1 cellular context compared by ENCODE assay signal in genomic region chr5:123511648-123512605, GRCh38.
TF ChIP-seq lines count a peak whose summit lies in the region.

CSNK1G3 (plus strand) TSS chr5:123512177; CDS start chr5:123545664, 33,487 bp downstream.

TF ChIP-seq in K562, 482 proteins besides CTCF, POLR2A, EP300 and RAD21 (continued from another document and continues in another):
- no peak; a peak in 1 of 4 replicates for TF ChIP-seq SRF (CRISPR knock-in tag; IDR thresholded peaks at IDR 0.05)
- no peak for TF ChIP-seq NCOA4 (IDR thresholded peaks at IDR 0.05; ENCODE audit: partially characterized antibody)
- no peak for TF ChIP-seq GTF3C2 (IDR thresholded peaks at IDR 0.05; ENCODE audit: borderline replicate concordance, extremely low read depth, insufficient read length)
- no peak for TF ChIP-seq HDAC8 (tag; IDR thresholded peaks at IDR 0.05)
- no peak for TF ChIP-seq ZNF449 (CRISPR knock-in tag; IDR thresholded peaks at IDR 0.05)
- no peak for TF ChIP-seq ARID1B (IDR thresholded peaks at IDR 0.05)
- TF ChIP-seq JUN (IDR thresholded peaks at IDR 0.05; ENCODE audit: borderline replicate concordance, low read depth, low read length), result no peak
- no peak for TF ChIP-seq JUN (CRISPR knock-in tag; IDR thresholded peaks at IDR 0.05; ENCODE audit: borderline replicate concordance)
- no peak for TF ChIP-seq RFX7 (CRISPR knock-in tag; IDR thresholded peaks at IDR 0.05)
- TF ChIP-seq GABPA (tag; conservative IDR thresholded peaks at IDR 0.05; ENCODE audit: low read depth), result peak; percentile 95
- TF ChIP-seq MBD2 (IDR thresholded peaks at IDR 0.05; ENCODE audit: borderline replicate concordance, low read depth), result peak; percentile 75; the same call in 1 of the 2 replicates
- TF ChIP-seq POLR2AphosphoS2 (IDR thresholded peaks at IDR 0.05; ENCODE audit: low read length), result peak; percentile 50; the same call in 1 of the 2 replicates
- TF ChIP-seq NR0B1 (IDR thresholded peaks at IDR 0.05; ENCODE audit: partially characterized antibody), result no peak
- no peak for TF ChIP-seq HIVEP1 (CRISPR knock-in tag; IDR thresholded peaks at IDR 0.05)
- peak; percentile 36; the same call in 1 of the 2 replicates for TF ChIP-seq FOXP1 (CRISPR knock-in tag; IDR thresholded peaks at IDR 0.05)
- TF ChIP-seq PKNOX1 (IDR thresholded peaks at IDR 0.05), result 0 out of 2 replicates have a peak, but pooled peaks have one; percentile 21
- TF ChIP-seq ELK1 (CRISPR knock-in tag; IDR thresholded peaks at IDR 0.05), result no peak
- no peak for TF ChIP-seq SMC3 (conservative IDR thresholded peaks at IDR 0.05; ENCODE audit: insufficient read depth, low read depth, low read length)
- no peak for TF ChIP-seq ZNF639 (CRISPR knock-in tag; conservative IDR thresholded peaks at IDR 0.05 in 1 of 2, IDR thresholded peaks at IDR 0.05 in 1 of 2)
- no peak for TF ChIP-seq ZNF740 (CRISPR knock-in tag; IDR thresholded peaks at IDR 0.05)
- TF ChIP-seq ZNF740 (tag; IDR thresholded peaks at IDR 0.05), result no peak
- TF ChIP-seq ZEB2 (IDR thresholded peaks at IDR 0.05), result no peak
- TF ChIP-seq NR4A1 (CRISPR knock-in tag; IDR thresholded peaks at IDR 0.05), result no peak
- no peak for TF ChIP-seq NR4A1 (tag; IDR thresholded peaks at IDR 0.05)
- TF ChIP-seq SNRNP70 (optimal IDR thresholded peaks at IDR 0.05; ENCODE audit: low read depth, low read length), result no peak
- no peak for TF ChIP-seq SMAD2 (IDR thresholded peaks at IDR 0.05; ENCODE audit: low read depth, low read length)
- TF ChIP-seq ELK3 (CRISPR knock-in tag; IDR thresholded peaks at IDR 0.05), result no peak
- TF ChIP-seq NEUROD1 (IDR thresholded peaks at IDR 0.05; ENCODE audit: borderline replicate concordance, low read depth, low read length, partially characterized antibody), result no peak
- peak; percentile 44; the same call in 1 of the 2 replicates for TF ChIP-seq JUND (IDR thresholded peaks at IDR 0.05; ENCODE audit: borderline replicate concordance, low read depth, low read length)
- TF ChIP-seq JUND (tag; IDR thresholded peaks at IDR 0.05; ENCODE audit: borderline replicate concordance, low read depth, low read length), result peak; percentile 16; the same call in 1 of the 3 replicates
- TF ChIP-seq HOXB6 (CRISPR knock-in tag; IDR thresholded peaks at IDR 0.05; ENCODE audit: borderline replicate concordance), result no peak
- TF ChIP-seq ZNF280A (IDR thresholded peaks at IDR 0.05; ENCODE audit: low read depth, partially characterized antibody), result no peak
- peak; percentile 92 for TF ChIP-seq POLR2B (IDR thresholded peaks at IDR 0.05; ENCODE audit: low read depth, partially characterized antibody)
- TF ChIP-seq MCM2 (IDR thresholded peaks at IDR 0.05; ENCODE audit: low read depth), result no peak
- TF ChIP-seq ZNF445 (CRISPR knock-in tag; IDR thresholded peaks at IDR 0.05; ENCODE audit: low read depth), result no peak
- no peak for TF ChIP-seq STAT6 (CRISPR knock-in tag; IDR thresholded peaks at IDR 0.05)
- TF ChIP-seq ATF1 (CRISPR knock-in tag; IDR thresholded peaks at IDR 0.05), result no peak
- peak; percentile 79 for TF ChIP-seq ATF1 (tag; IDR thresholded peaks at IDR 0.05)
- TF ChIP-seq TAF9B (IDR thresholded peaks at IDR 0.05; ENCODE audit: partially characterized antibody), result peak; percentile 96
- TF ChIP-seq SAFB2 (IDR thresholded peaks at IDR 0.05; ENCODE audit: borderline replicate concordance, low read depth, low read length, severe bottlenecking), result no peak
- no peak for TF ChIP-seq ARID2 (IDR thresholded peaks at IDR 0.05)
- TF ChIP-seq YY1 (IDR thresholded peaks at IDR 0.05; ENCODE audit: borderline replicate concordance in 1 of 3, control insufficient read depth in 1 of 3, extremely low read depth in 1 of 3, insufficient read depth in 3 of 3, insufficient read length in 1 of 3, insufficient replicate concordance in 2 of 3, low read depth in 1 of 3, low read length in 2 of 3), result peak in 1 of 3 experiments; percentile 31
- TF ChIP-seq NFE2 (IDR thresholded peaks at IDR 0.05; ENCODE audit: low read depth), result no peak
- peak; percentile 84 for TF ChIP-seq GABPB1 (CRISPR knock-in tag; IDR thresholded peaks at IDR 0.05)
- TF ChIP-seq E2F6 (IDR thresholded peaks at IDR 0.05; ENCODE audit: borderline replicate concordance in 1 of 2, extremely low read depth in 1 of 2, insufficient read depth in 1 of 2, insufficient read length in 1 of 2, low read depth in 1 of 2, low read length in 1 of 2, poor library complexity in 1 of 2, severe bottlenecking in 1 of 2), result no peak
- TF ChIP-seq ZKSCAN8 (CRISPR knock-in tag; IDR thresholded peaks at IDR 0.05), result no peak
- no peak for TF ChIP-seq BCL6 (CRISPR knock-in tag; IDR thresholded peaks at IDR 0.05)
- no peak for TF ChIP-seq PHF21A (IDR thresholded peaks at IDR 0.05; ENCODE audit: borderline replicate concordance, low read depth)
- no peak for TF ChIP-seq CBX5 (IDR thresholded peaks at IDR 0.05; ENCODE audit: borderline replicate concordance, low read depth)
